In the genomic region with DNA sequence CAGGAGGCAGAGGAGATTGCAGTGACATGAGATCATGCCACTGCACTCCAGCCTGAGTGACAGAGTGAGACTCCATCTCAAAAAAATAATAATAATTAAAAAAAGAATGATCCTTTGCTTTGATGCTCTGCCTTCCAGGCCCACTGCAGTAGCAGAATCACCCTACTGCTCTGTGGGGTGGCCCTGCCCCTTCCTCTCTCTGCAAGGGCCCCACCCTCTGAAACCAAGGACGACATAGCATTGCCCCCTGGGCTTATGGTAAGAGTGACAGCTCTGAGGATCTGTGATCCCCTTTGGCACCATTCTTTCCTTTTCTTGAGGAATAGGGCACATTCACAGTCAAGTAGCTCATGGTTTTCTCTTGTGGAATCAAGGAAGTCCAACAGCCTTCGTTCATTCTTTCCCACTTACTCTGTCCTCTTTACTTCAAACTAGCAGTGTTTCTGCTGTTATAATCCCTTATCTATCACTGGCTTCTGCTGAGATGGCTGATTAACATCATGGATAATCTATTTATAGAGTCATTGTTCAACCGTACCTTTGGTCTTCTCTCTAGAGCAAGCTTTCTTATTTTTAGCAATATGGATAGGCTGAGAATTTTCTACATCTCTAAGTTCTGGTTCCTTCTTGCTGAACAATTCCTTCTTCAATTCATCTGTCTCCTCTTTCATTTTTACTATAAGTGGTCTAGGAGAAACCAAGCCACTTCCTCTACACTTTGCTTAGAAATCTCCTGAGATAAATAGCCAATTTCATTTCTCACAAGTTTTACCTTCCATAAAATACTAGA, we compare ENCODE assay signal across 18 cellular contexts. TPM values are rescaled to one million over a fixed set of nuclear protein-coding genes. Genes with fewer than 3 reads are reported as not detected.
DNase-seq lines count a peak whose midpoint lies in the region; ATAC-seq lines count a peak whose summit lies in the region.
"Had no signal": no experiment of that assay in that cellular context is flagged by ENCODE, and none has a peak within 500 bp of the region (broad histone marks: within the 10 kb centered on the region; RNA-seq: fewer than 3 reads in every experiment).

No MANE protein-coding gene starts in this region.

- H2BK120ac ChIP-seq in trophoblast cell (ENCODE audit: insufficient read depth, low read length, poor library complexity), result no peak overlapping the region

- peak overlapping the region; percentile 78 for H3K27ac Mint-ChIP-seq in activated T-cell treated with anti-CD3 and anti-CD28 coated beads, Interleukin-2, amount 50 U/mL, for 24 hours
- peak overlapping the region; percentile 75 for H3K27ac Mint-ChIP-seq in activated T-helper 2 cell treated with anti-CD3 and anti-CD28 coated beads, Interferon-gamma antibody, Interleukin-2, Interleukin-4, amounts not matched to agents 10 μg/mL and 5 μg/mL and 100 μg/mL, durations not matched to agents 14 hours and 24 hours and 36 hours

- H3K4me1 ChIP-seq in trophoblast cell (ENCODE audit: control insufficient read depth in 1 of 2, insufficient read depth in 2 of 2, low read length in 2 of 2), result peaks cover 2 to 3% of the 10 kb centered on the region in 2 experiments
- H3K4me1 ChIP-seq: tibial artery had no signal

- H3K4me1 Mint-ChIP-seq in activated T-cell treated with anti-CD3 and anti-CD28 coated beads, Interleukin-2, amount 50 U/mL, for 24 hours (ENCODE audit: low read depth), result peaks cover 35% of the 10 kb centered on the region
- H3K4me1 Mint-ChIP-seq in activated T-helper 2 cell treated with anti-CD3 and anti-CD28 coated beads, Interferon-gamma antibody, Interleukin-2, Interleukin-4, amounts not matched to agents 10 μg/mL and 5 μg/mL and 100 μg/mL, durations not matched to agents 14 hours and 24 hours and 36 hours (ENCODE audit: low read depth), result peaks cover 35% of the 10 kb centered on the region

- no peak overlapping the region for H3K27ac ChIP-seq in trophoblast cell (ENCODE audit: low read depth, low read length)
- H3K27ac ChIP-seq: tibial artery had no signal

- H3K4me3 Mint-ChIP-seq in activated T-cell treated with anti-CD3 and anti-CD28 coated beads, Interleukin-2, amount 50 U/mL, for 24 hours, result no peak overlapping the region
- peak overlapping the region; percentile 10 for H3K4me3 Mint-ChIP-seq in activated T-helper 2 cell treated with anti-CD3 and anti-CD28 coated beads, Interferon-gamma antibody, Interleukin-2, Interleukin-4, amounts not matched to agents 10 μg/mL and 5 μg/mL and 100 μg/mL, durations not matched to agents 14 hours and 24 hours and 36 hours (ENCODE audit: low read depth)

- H2AFZ ChIP-seq in trophoblast cell (ENCODE audit: insufficient read depth, low read length, poor library complexity), result no peak overlapping the region

- no peak overlapping the region for H4K8ac ChIP-seq in trophoblast cell (ENCODE audit: low read depth, low read length)

- no peak overlapping the region for H2BK12ac ChIP-seq in trophoblast cell (ENCODE audit: low read length)

- no CpG with 5 or more reads among the region's 3 CpGs for WGBS in trophoblast cell (ENCODE audit: extremely low coverage, insufficient coverage, insufficient read length)

- H3K23ac ChIP-seq in trophoblast cell (ENCODE audit: low read length), result no peak overlapping the region

- DNase-seq in activated T-cell treated with anti-CD3 and anti-CD28 coated beads, Interleukin-2, amount 50 U/mL, for 24 hours, result no peak
- DNase-seq in activated T-cell treated with anti-CD3 and anti-CD28 coated beads for 4 hours (no peak), trophoblast cell (peak; percentile 55 to 79), occipital lobe (lab: John Stamatoyannopoulos, UW) (no peak)
- DNase-seq in activated T-helper 2 cell treated with anti-CD3 and anti-CD28 coated beads, Interferon-gamma antibody, Interleukin-2, Interleukin-4, amounts not matched to agents 10 μg/mL and 5 μg/mL and 100 μg/mL, durations not matched to agents 14 hours and 24 hours and 36 hours (ENCODE audit: low spot score), result no peak
- no peak for DNase-seq in central memory CD4-positive, alpha-beta T cell
- DNase-seq: activated effector memory CD4-positive, alpha-beta T cell treated with anti-CD3 and anti-CD28 coated beads, Interleukin-2, amount 50 U/mL, for 16 hours; aorta; DMS153; foreskin fibroblast; hippocampal formation; NCI-H2227 treated with DMSO at 0.1 percent for 48 hours; tibial artery had no signal

- no peaks in the 10 kb centered on the region for H3K79me2 ChIP-seq in trophoblast cell (ENCODE audit: control insufficient read depth, insufficient read depth, low read length, poor library complexity)

- no peaks in the 10 kb centered on the region for H3K9me3 Mint-ChIP-seq in activated T-cell treated with anti-CD3 and anti-CD28 coated beads, Interleukin-2, amount 50 U/mL, for 24 hours
- no peaks in the 10 kb centered on the region for H3K9me3 Mint-ChIP-seq in activated T-helper 2 cell treated with anti-CD3 and anti-CD28 coated beads, Interferon-gamma antibody, Interleukin-2, Interleukin-4, amounts not matched to agents 10 μg/mL and 5 μg/mL and 100 μg/mL, durations not matched to agents 14 hours and 24 hours and 36 hours

- no peak overlapping the region for H3K14ac ChIP-seq in trophoblast cell (ENCODE audit: low read length)

- H3K79me1 ChIP-seq in trophoblast cell (ENCODE audit: low read length), result no peaks in the 10 kb centered on the region

- H3K9me3 ChIP-seq in trophoblast cell (ENCODE audit: insufficient read depth, low read depth, low read length), result no peaks in the 10 kb centered on the region
- H3K9me3 ChIP-seq: tibial artery had no signal

- no peak overlapping the region for H2BK5ac ChIP-seq in trophoblast cell (ENCODE audit: low read depth, low read length, poor library complexity)

- H3K36me3 ChIP-seq in trophoblast cell (ENCODE audit: control insufficient read depth in 1 of 2, insufficient read depth in 2 of 2, low read length in 2 of 2), result peaks cover 0 to 2% of the 10 kb centered on the region in 2 experiments

- no peak overlapping the region for H3K4ac ChIP-seq in trophoblast cell (ENCODE audit: low read depth, low read length)

- peaks cover 78% of the 10 kb centered on the region for H3K36me3 Mint-ChIP-seq in activated T-cell treated with anti-CD3 and anti-CD28 coated beads, Interleukin-2, amount 50 U/mL, for 24 hours (ENCODE audit: low read depth)
- peaks cover 52% of the 10 kb centered on the region for H3K36me3 Mint-ChIP-seq in activated T-helper 2 cell treated with anti-CD3 and anti-CD28 coated beads, Interferon-gamma antibody, Interleukin-2, Interleukin-4, amounts not matched to agents 10 μg/mL and 5 μg/mL and 100 μg/mL, durations not matched to agents 14 hours and 24 hours and 36 hours (ENCODE audit: low read depth)

- no peaks in the 10 kb centered on the region for H3K27me3 ChIP-seq in trophoblast cell (ENCODE audit: insufficient read depth, low read length)
- H3K27me3 ChIP-seq: tibial artery had no signal

- intact Hi-C loops in activated T-helper 2 cell treated with anti-CD3 and anti-CD28 coated beads, Interferon-gamma antibody, Interleukin-2, Interleukin-4, amounts not matched to agents 10 μg/mL and 5 μg/mL and 100 μg/mL, durations not matched to agents 14 hours and 24 hours and 36 hours (cut with micrococcal nuclease), result no loop called here

- no peak overlapping the region for H3K9ac ChIP-seq in trophoblast cell (ENCODE audit: low read length)

- H3K27me3 Mint-ChIP-seq in activated T-cell treated with anti-CD3 and anti-CD28 coated beads, Interleukin-2, amount 50 U/mL, for 24 hours, result no peaks in the 10 kb centered on the region
- H3K27me3 Mint-ChIP-seq in activated T-helper 2 cell treated with anti-CD3 and anti-CD28 coated beads, Interferon-gamma antibody, Interleukin-2, Interleukin-4, amounts not matched to agents 10 μg/mL and 5 μg/mL and 100 μg/mL, durations not matched to agents 14 hours and 24 hours and 36 hours (ENCODE audit: low read depth), result no peaks in the 10 kb centered on the region

- H2AK5ac ChIP-seq in trophoblast cell (ENCODE audit: low read length), result no peak overlapping the region

- peak; percentile 42 for ATAC-seq in GM21619 (IDR thresholded peaks at IDR 0.05; ENCODE audit: unreplicated experiment)
- no peak for ATAC-seq in HG03280 (IDR thresholded peaks at IDR 0.05; ENCODE audit: unreplicated experiment)

- no peak overlapping the region for H4K91ac ChIP-seq in trophoblast cell (ENCODE audit: low read depth, low read length)

- no peak overlapping the region for H4K12ac ChIP-seq in trophoblast cell (ENCODE audit: low read depth, low read length)

- H3K4me2 ChIP-seq in trophoblast cell (ENCODE audit: low read length), result no peak overlapping the region

- no peak overlapping the region for H3K4me3 ChIP-seq in trophoblast cell (ENCODE audit: low read depth, low read length)
- H3K4me3 ChIP-seq: tibial artery had no signal

- no peak overlapping the region for H3K18ac ChIP-seq in trophoblast cell (ENCODE audit: low read length)

RNA-seq across cellular contexts. Expression of gene RAD51C, which starts 14.1 kb away (rescaled TPM):
- 58.1 and 62.7 TPM in 2 replicates for total RNA-seq in activated T-helper 2 cell treated with anti-CD3 and anti-CD28 coated beads, Interferon-gamma antibody, Interleukin-2, Interleukin-4, amounts not matched to agents 10 μg/mL and 5 μg/mL and 100 μg/mL, durations not matched to agents 14 hours and 24 hours and 36 hours
- 19.0 and 22.8 TPM in 2 replicates for polyA plus RNA-seq in trophoblast cell (2013)
- 42.6 TPM for total RNA-seq in occipital lobe

RNA-seq across cellular contexts. Expression of gene TEX14, which starts 14.7 kb away (rescaled TPM):
- 0.09 and 0.18 TPM in 2 replicates for total RNA-seq in activated T-helper 2 cell treated with anti-CD3 and anti-CD28 coated beads, Interferon-gamma antibody, Interleukin-2, Interleukin-4, amounts not matched to agents 10 μg/mL and 5 μg/mL and 100 μg/mL, durations not matched to agents 14 hours and 24 hours and 36 hours
- 0.50 and 0.62 TPM in 2 replicates for polyA plus RNA-seq in trophoblast cell (2013)
- total RNA-seq in occipital lobe, result 0.31 TPM
- total RNA-seq: M059J had no signal

RNA-seq across cellular contexts. Expression of gene PPM1E, which starts 49.1 kb away (rescaled TPM):
- 0.05 TPM in 1 of 2 replicates, not detected in the other for total RNA-seq in activated T-helper 2 cell treated with anti-CD3 and anti-CD28 coated beads, Interferon-gamma antibody, Interleukin-2, Interleukin-4, amounts not matched to agents 10 μg/mL and 5 μg/mL and 100 μg/mL, durations not matched to agents 14 hours and 24 hours and 36 hours
- polyA plus RNA-seq in trophoblast cell (2013), result 0.03 and 0.05 TPM in 2 replicates
- 55.1 TPM for total RNA-seq in occipital lobe
- total RNA-seq: pulmonary artery endothelial cell had no signal
- polyA plus RNA-seq: aorta, keratinocyte had no signal

Comparison
In these comparisons a context has a peak if more than half of its experiments do, and no peak if none do; other contexts are left out.
1. DNase-seq: peak in trophoblast cell (2 of 2); none in activated T-cell treated with anti-CD3 and anti-CD28 coated beads, Interleukin-2, amount 50 U/mL, for 24 hours (single experiment), activated T-cell treated with anti-CD3 and anti-CD28 coated beads for 4 hours (single experiment), activated T-helper 2 cell treated with anti-CD3 and anti-CD28 coated beads, Interferon-gamma antibody, Interleukin-2, Interleukin-4, amounts not matched to agents 10 μg/mL and 5 μg/mL and 100 μg/mL, durations not matched to agents 14 hours and 24 hours and 36 hours (single experiment), central memory CD4-positive, alpha-beta T cell (single experiment) and occipital lobe (single experiment).
2. RNA of gene PPM1E, which starts 49.1 kb away (total RNA-seq): 55.1 TPM in occipital lobe (single experiment); 0.05 TPM in activated T-helper 2 cell treated with anti-CD3 and anti-CD28 coated beads, Interferon-gamma antibody, Interleukin-2, Interleukin-4, amounts not matched to agents 10 μg/mL and 5 μg/mL and 100 μg/mL, durations not matched to agents 14 hours and 24 hours and 36 hours; every median in the first group is over 10 times any median in the second.